Comparison of ENCODE assay signal across 8 cellular contexts in the genomic region with DNA sequence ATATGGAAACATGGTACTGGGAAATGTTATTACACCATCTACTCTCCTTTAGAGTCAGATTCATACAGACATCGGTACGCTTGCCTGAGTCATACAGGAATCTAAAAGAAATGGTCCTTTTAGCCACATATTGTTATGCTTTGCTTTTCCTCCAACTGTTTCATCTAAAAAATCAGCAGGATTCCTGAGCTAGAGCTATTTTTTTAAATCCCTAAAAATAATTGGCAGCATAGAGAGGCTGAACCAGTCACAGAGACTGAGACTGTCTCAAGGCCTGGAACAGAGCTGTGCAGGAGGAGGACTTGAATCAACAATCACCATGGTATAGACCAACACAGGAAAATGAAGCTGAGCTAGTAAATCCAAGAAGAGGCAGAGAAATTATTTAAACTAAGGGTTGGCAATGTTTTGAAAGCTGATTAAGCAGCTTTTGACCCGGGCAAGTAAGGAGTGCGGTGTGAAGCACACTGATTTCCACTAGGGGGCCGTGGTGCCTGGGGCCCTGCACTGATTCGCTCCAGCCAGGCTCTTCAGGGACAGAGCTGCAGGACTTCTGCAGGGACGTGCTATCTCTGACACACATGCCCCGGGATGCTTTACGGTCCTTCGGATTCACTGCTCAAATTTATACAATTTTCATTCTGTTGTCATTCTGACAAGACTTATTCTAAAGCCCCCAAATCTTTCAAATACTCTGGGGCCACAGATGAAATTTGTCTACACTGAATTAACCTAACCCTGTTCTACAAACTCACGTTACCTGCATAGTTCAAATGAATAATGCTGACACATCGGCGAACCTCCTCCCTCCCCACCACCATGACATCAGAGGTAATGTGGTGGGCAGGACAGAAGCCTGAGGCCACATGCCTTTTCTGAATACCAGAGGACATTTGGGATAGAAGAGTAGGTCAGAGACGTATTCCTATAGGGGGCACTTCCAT.
DNase-seq lines count a peak whose midpoint lies in the region; ATAC-seq and TF ChIP-seq lines count a peak whose summit lies in the region.

No MANE protein-coding gene starts in this region.

- DNase-seq in GM10248 (ENCODE audit: extremely low spot score): peak; percentile 67
- DNase-seq in HPDE6-E6E7 (ENCODE audit: extremely low spot score): peak; percentile 74
- DNase-seq in RPMI8226: peak; percentile 66
- DNase-seq in anterior cingulate cortex (lab: John Stamatoyannopoulos, UW): peak in 40 of 58 donors; percentile 9 to 61 (median 32)
- peak in 43 of 51 donors; percentile 5 to 72 (median 30) for DNase-seq in hypothalamus (lab: John Stamatoyannopoulos, UW)
- peak; percentile 71 for DNase-seq in smooth muscle cell of the brain vasculature (ENCODE audit: low read depth, low spot score)
- DNase-seq in NCI-H524 treated with DMSO at 0.1 percent for 48 hours (lab: John Stamatoyannopoulos, UW): no peak

- ATAC-seq in GM21528 (IDR thresholded peaks at IDR 0.05; ENCODE audit: low FRiP score, unreplicated experiment): peak; percentile 90

- CTCF ChIA-PET in GM10248 (lab: Yijun Ruan, JAX): interaction anchor here (0.6 to 1.3 kb wide), 17 partner anchors 8 to 807 kb away, joined by 3 to 17 read pairs (median 5); no protein-coding TSS in a partner anchor

- POLR2A ChIA-PET in GM10248 (lab: Yijun Ruan, JAX): no interaction called here

- TF ChIP-seq CTCF in GM10248 (IDR thresholded peaks at IDR 0.05; ENCODE audit: control extremely low read depth, extremely low read depth, low read depth, missing control alignments): peak; percentile 74
